1 cellular context compared by ENCODE assay signal in the genomic region with DNA sequence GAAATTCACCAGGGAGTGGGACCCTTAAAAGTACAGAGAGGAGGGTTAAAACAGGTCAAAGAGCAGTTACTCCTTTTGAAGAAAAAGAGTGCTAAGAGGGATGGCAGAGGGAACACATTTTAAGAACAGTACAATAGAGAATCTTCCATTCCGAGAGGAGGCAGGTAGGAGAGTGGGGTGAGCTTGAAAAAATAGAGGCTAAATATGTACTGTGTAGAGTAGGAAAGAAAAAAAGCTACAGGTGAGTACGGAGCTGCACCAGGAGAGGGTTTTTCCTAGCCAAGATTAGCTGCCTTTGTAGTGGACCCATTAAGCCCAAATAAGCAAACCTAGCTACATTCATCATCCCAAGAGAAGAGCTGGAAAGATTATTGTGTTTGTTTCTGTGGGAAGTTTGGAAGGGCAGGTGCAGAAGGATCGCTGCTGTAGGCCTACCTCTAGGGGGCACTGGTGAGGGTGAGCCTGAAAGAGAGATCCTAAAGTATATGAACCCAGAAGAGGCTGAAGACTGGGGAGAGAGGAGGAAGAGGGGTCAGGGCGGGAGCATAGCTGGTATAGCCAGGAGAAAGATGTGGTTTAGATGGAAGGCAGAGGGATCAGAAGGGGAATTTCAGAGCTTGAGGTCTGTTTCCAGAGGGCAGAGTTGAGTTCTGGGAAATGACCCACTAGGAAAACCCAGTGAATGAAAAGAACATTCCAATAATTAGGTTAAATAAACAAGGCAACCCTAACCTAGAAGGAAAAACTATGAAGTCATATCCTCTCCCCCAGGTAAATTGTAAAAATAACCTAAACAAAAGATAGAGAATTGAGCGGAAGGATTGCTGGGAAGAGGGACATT.
TF ChIP-seq lines count a peak whose summit lies in the region.

No MANE protein-coding gene starts in this region.

TF ChIP-seq in H1, 55 proteins besides CTCF, POLR2A, EP300 and RAD21:
- TF ChIP-seq CREB1 (IDR thresholded peaks at IDR 0.05) (0 out of 2 replicates have a peak, but pooled peaks have one; percentile 18), SP2 (IDR thresholded peaks at IDR 0.05; ENCODE audit: low read length) (no peak), TAF1 (IDR thresholded peaks at IDR 0.05; ENCODE audit: low read depth, low read length) (no peak)
